In the genomic region with DNA sequence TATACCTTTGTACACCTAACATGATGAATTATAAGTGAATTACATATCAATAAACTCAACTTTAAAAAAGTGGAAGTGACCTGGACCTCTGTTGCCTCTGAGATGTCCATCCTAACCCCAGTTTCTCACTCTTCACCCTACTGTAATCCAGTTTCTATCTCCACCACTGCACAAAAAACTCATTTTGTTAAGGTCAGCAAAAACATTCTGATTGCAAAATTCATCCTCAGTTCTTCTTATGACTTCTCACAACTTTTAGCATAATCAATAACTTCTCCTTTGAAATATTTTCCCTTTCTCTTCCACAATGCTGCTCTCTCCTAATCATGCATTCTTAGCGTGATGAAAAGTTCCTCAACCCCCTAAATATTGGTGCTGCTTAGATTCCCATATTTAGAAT, we compare ENCODE assay signal across 27 cellular contexts.
"Had no signal": no experiment of that assay in that cellular context is flagged by ENCODE, and none has a peak within 500 bp of the region (broad histone marks: within the 10 kb centered on the region; RNA-seq: fewer than 3 reads in every experiment).

No MANE protein-coding gene starts in this region.

- H2AFZ ChIP-seq: parathyroid adenoma had no signal

- DNase-seq: naive thymus-derived CD8-positive, alpha-beta T cell; nephron progenitor cell; nucleus accumbens; ovary; posterior cingulate gyrus; psoas muscle; right cardiac atrium; small intestine; stimulated activated CD4-positive, alpha-beta T cell treated with anti-CD3 and anti-CD28 coated beads, Interleukin-15, amount 100 ng/mL, for 24 hours; stimulated activated CD4-positive, alpha-beta T cell treated with anti-CD3 and anti-CD28 coated beads, Interleukin-2, amount 100 ng/mL, for 24 hours; stimulated activated CD4-positive, alpha-beta T cell treated with anti-CD3 and anti-CD28 coated beads, Interleukin-2, amount 100 ng/mL, for 48 hours; stimulated activated CD4-positive, alpha-beta T cell treated with anti-CD3 and anti-CD28 coated beads, Interleukin-4, amount 100 ng/mL, for 24 hours; stimulated activated naive B cell treated with anti-CD40 and anti-IgM and Interleukin-4, amounts not matched to agents 10 μg/mL and 1 μg/mL and 100 μg/mL, for 72 hours; stimulated activated naive CD4-positive, alpha-beta T cell treated with Interleukin-2 at 50 U/mL for 16 hours; stomach; thyroid gland; trophoblast cell; upper lobe of left lung had no signal

- ATAC-seq: naive thymus-derived CD8-positive, alpha-beta T cell; natural killer cell treated with Interleukin-12 subunit alpha and Interleukin-12 subunit beta and Interleukin-15 and Interleukin-18, amount 100 ng/mL, for 72 hours; psoas muscle; right cardiac atrium; sciatic nerve; stimulated activated effector memory CD8-positive, alpha-beta T cell treated with anti-CD3 and anti-CD28 coated beads, Interleukin-12 subunit alpha, Interleukin-12 subunit beta, amount 100 ng/mL, for 72 hours; stimulated activated naive B cell treated with anti-CD40 and anti-IgM and Interleukin-4, amounts not matched to agents 10 μg/mL and 1 μg/mL and 100 μg/mL, for 72 hours had no signal

- H3K4me3 ChIP-seq: ovary, psoas muscle, stomach, thoracic aorta, thyroid gland, tibial nerve, upper lobe of left lung, vagina had no signal

- H3K79me2 ChIP-seq: parathyroid adenoma had no signal

- FAIRE-seq: small intestine, urothelium cell line had no signal

- H3K27me3 ChIP-seq: neutrophil, ovary, stomach, thyroid gland, tibial nerve, upper lobe of left lung, vagina had no signal

- H3K4me1 ChIP-seq: parathyroid adenoma, psoas muscle, stomach, thyroid gland, tibial nerve, upper lobe of left lung, vagina had no signal

- H3K9ac ChIP-seq: parathyroid adenoma had no signal

- H3K27ac ChIP-seq: neutrophil, ovary, parathyroid adenoma, psoas muscle, stomach, thoracic aorta, thyroid gland, tibial nerve, upper lobe of left lung, vagina had no signal

- H3K36me3 ChIP-seq: neutrophil, ovary, stomach, thoracic aorta, thyroid gland, tibial nerve, upper lobe of left lung, vagina had no signal

- H3K9me3 ChIP-seq: neutrophil, ovary, psoas muscle, stomach, thoracic aorta, thyroid gland, tibial nerve, upper lobe of left lung, vagina had no signal
